In the genomic region with DNA sequence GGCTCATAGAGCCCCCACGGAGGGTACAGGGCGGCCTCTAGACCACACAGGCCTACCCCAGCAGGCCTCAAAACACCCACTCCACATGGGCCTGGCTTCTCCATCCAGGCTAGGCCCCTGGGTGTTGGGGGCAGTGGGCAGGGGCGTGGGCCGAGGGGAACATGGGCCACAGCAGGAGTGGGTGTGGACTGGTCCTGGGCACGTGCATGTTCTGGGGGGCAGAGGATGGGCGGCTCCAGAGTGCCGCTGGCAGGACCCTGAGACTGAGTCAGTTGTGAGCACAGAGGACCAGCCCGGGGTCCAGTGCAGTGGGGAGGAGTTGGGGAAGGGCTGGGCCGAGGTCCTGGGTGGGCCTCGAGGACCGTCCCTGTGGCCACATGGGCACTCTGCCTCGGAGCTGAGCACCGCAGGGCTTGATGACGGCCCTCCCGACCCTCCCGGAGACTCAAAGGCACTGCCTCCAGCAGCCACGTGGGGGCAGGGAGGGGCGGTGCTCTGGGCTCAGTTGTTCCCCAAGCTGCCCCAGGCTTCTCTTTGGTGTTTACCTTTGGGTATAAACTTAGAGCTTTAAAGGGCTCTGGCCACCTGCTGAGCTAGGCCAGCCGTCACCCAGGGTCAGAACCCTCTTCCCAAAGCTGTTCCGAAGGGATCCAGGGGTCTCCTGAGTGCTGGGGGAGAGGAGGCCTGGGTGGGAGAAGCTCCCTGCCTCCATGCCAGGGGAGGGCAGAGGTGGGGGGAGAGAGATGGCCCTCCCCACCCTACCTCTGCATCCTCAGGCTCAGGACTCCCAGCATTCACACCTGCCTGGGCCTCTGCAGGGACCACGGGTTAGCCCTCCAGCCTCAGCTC, we compare ENCODE assay signal across 8 cellular contexts.
DNase-seq lines count a peak whose midpoint lies in the region; ATAC-seq and TF ChIP-seq lines count a peak whose summit lies in the region.

No MANE protein-coding gene starts in this region.

- peak; percentile 47 for DNase-seq in SIG-M5 treated with dmso at 0.1 percent for 504 hours (lab: John Stamatoyannopoulos, UW; ENCODE audit: unreplicated experiment)
- DNase-seq in SIG-M5 (lab: John Stamatoyannopoulos, UW): no peak
- peak; percentile 45 for DNase-seq in RWPE1 (ENCODE audit: low spot score)
- peak; percentile 85 for DNase-seq in activated effector memory CD4-positive, alpha-beta T cell treated with anti-CD3 and anti-CD28 coated beads, Interleukin-2, amount 50 U/mL, for 16 hours
- DNase-seq in foreskin keratinocyte: no peak
- peak; percentile 25 for DNase-seq in renal cortical epithelial cell (ENCODE audit: low read depth)
- no peak for DNase-seq in foreskin melanocyte

- H3K27ac ChIP-seq in RWPE1 (peak overlapping the region; percentile 88), foreskin keratinocyte (no peak overlapping the region)

- ATAC-seq in foreskin keratinocyte (peak; percentile 61), GM19467 (IDR thresholded peaks at IDR 0.05; ENCODE audit: unreplicated experiment) (no peak)

- POLR2A ChIA-PET in RWPE1 (lab: Yijun Ruan, JAX; ENCODE audit: low non-redundant PET): no interaction called here

- H3K27me3 ChIP-seq in foreskin keratinocyte: no peaks in the 10 kb centered on the region

- no peaks in the 10 kb centered on the region for H3K4me1 ChIP-seq in foreskin keratinocyte

- CTCF ChIA-PET in RWPE1 (lab: Yijun Ruan, JAX): interaction anchor here (0.6 to 1.6 kb wide), 5 partner anchors 50 to 117 kb away, joined by 3 to 4 read pairs (median 3); a partner anchor contains a TSS

- TF ChIP-seq CTCF in RWPE1 (conservative IDR thresholded peaks at IDR 0.05; ENCODE audit: low read depth): peak; percentile 37
- peak; percentile 51 for TF ChIP-seq CTCF in foreskin keratinocyte (conservative IDR thresholded peaks at IDR 0.05)

Comparison
In these comparisons a context has a peak if more than half of its experiments do, and no peak if none do; other contexts are left out.
1. DNase-seq: peak in SIG-M5 treated with dmso at 0.1 percent for 504 hours (single experiment), RWPE1 (single experiment), activated effector memory CD4-positive, alpha-beta T cell treated with anti-CD3 and anti-CD28 coated beads, Interleukin-2, amount 50 U/mL, for 16 hours (single experiment) and renal cortical epithelial cell (single experiment); none in SIG-M5 (single experiment), foreskin keratinocyte (0 of 2) and foreskin melanocyte (single experiment).